ENCODE assay signal across 16 cellular contexts in the genomic region with DNA sequence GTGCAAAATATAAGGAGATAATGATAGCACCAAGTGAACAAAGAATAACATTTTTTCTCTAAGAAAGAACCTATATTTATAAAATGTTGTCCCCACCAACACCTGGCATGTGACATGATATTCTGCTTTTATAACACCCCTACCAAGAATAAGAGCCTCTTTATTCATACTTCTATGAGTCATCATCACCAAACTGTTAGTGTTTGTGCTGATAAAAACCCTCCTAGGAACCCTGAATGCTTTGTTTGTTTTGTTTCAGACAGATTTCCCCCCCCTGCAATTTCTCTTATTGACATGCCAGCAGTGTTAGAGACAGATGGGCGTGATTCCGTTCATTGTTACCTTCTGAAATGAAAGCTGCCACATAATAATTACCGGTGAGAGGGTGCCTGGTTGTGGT.
DNase-seq lines count a peak whose midpoint lies in the region; ATAC-seq lines count a peak whose summit lies in the region.
"Had no signal": no experiment of that assay in that cellular context is flagged by ENCODE, and none has a peak within 500 bp of the region (broad histone marks: within the 10 kb centered on the region; RNA-seq: fewer than 3 reads in every experiment).

No MANE protein-coding gene starts in this region.

- H3K27ac ChIP-seq in substantia nigra (ENCODE audit: low read depth, low read length, poor library complexity, severe bottlenecking) = peak overlapping the region; percentile 63
- H3K27ac ChIP-seq: esophagus squamous epithelium had no signal

- H3K9me3 Mint-ChIP-seq in activated naive CD8-positive, alpha-beta T cell treated with anti-CD3 and anti-CD28 coated beads, Interleukin-2, amount 50 U/mL, for 24 hours = peaks cover 3% of the 10 kb centered on the region
- H3K9me3 Mint-ChIP-seq: HFFc6 had no signal

- no peaks in the 10 kb centered on the region for H3K36me3 Mint-ChIP-seq in activated naive CD8-positive, alpha-beta T cell treated with anti-CD3 and anti-CD28 coated beads, Interleukin-2, amount 50 U/mL, for 24 hours (ENCODE audit: low read depth)
- H3K36me3 Mint-ChIP-seq: activated naive CD8-positive, alpha-beta T cell; CD4-positive, alpha-beta memory T cell; memory B cell; stimulated activated naive B cell treated with anti-CD40 and anti-IgM and Interleukin-4, amounts not matched to agents 10 μg/mL and 1 μg/mL and 100 μg/mL, for 72 hours had no signal

- H3K4me3 Mint-ChIP-seq in activated naive CD8-positive, alpha-beta T cell treated with anti-CD3 and anti-CD28 coated beads, Interleukin-2, amount 50 U/mL, for 24 hours = no peak overlapping the region
- H3K4me3 Mint-ChIP-seq: activated naive CD8-positive, alpha-beta T cell; CD4-positive, alpha-beta memory T cell; HFFc6; memory B cell; stimulated activated naive B cell treated with anti-CD40 and anti-IgM and Interleukin-4, amounts not matched to agents 10 μg/mL and 1 μg/mL and 100 μg/mL, for 72 hours had no signal

- H3K4me1 Mint-ChIP-seq in activated naive CD8-positive, alpha-beta T cell treated with anti-CD3 and anti-CD28 coated beads, Interleukin-2, amount 50 U/mL, for 24 hours = no peaks in the 10 kb centered on the region
- H3K4me1 Mint-ChIP-seq: CD4-positive, alpha-beta memory T cell; memory B cell; stimulated activated naive B cell treated with anti-CD40 and anti-IgM and Interleukin-4, amounts not matched to agents 10 μg/mL and 1 μg/mL and 100 μg/mL, for 72 hours had no signal

- ATAC-seq in GM21786 (IDR thresholded peaks at IDR 0.05; ENCODE audit: unreplicated experiment) = no peak
- ATAC-seq in activated naive CD8-positive, alpha-beta T cell treated with anti-CD3 and anti-CD28 coated beads, Interleukin-2, amount 50 U/mL, for 24 hours = no peak
- ATAC-seq: stimulated activated naive B cell treated with anti-CD40 and anti-IgM and Interleukin-4, amounts not matched to agents 10 μg/mL and 1 μg/mL and 100 μg/mL, for 72 hours had no signal

- H3K27ac Mint-ChIP-seq in activated naive CD8-positive, alpha-beta T cell treated with anti-CD3 and anti-CD28 coated beads, Interleukin-2, amount 50 U/mL, for 24 hours = no peak overlapping the region
- H3K27ac Mint-ChIP-seq: activated naive CD8-positive, alpha-beta T cell; CD4-positive, alpha-beta memory T cell; HFFc6; memory B cell; stimulated activated naive B cell treated with anti-CD40 and anti-IgM and Interleukin-4, amounts not matched to agents 10 μg/mL and 1 μg/mL and 100 μg/mL, for 72 hours had no signal

- DNase-seq in NCI-H82 (lab: John Stamatoyannopoulos, UW) = peak; percentile 68
- DNase-seq in NCI-H82 treated with DMSO at 0.1 percent for 48 hours (lab: John Stamatoyannopoulos, UW; ENCODE audit: unreplicated experiment) = no peak
- peak; percentile 51 for DNase-seq in astrocyte of the hippocampus (ENCODE audit: low read depth, low spot score)
- peak in 23 of 42 donors; percentile 4 to 77 (median 32) for DNase-seq in head of caudate nucleus
- DNase-seq in substantia nigra (lab: John Stamatoyannopoulos, UW) = peak in 8 of 49 donors; percentile 3 to 33 (median 24)
- DNase-seq in activated naive CD8-positive, alpha-beta T cell treated with anti-CD3 and anti-CD28 coated beads, Interleukin-2, amount 50 U/mL, for 24 hours = no peak
- DNase-seq in ACHN = no peak
- DNase-seq: 8988T; CD4-positive, alpha-beta memory T cell; esophagus squamous epithelium; HFFc6; stimulated activated naive B cell treated with anti-CD40 and anti-IgM and Interleukin-4, amounts not matched to agents 10 μg/mL and 1 μg/mL and 100 μg/mL, for 72 hours; T-helper 1 cell had no signal

- intact Hi-C loops in head of caudate nucleus (cut with DNase I) = no loop called here

- in situ Hi-C loops in ACHN (cut with HindIII; ENCODE audit: low pct_ligation_motif_present, low pct_unique_long_range_greater_than_20kb, low sequenced_read_pairs) = no loop called here

- no peaks in the 10 kb centered on the region for H3K27me3 Mint-ChIP-seq in activated naive CD8-positive, alpha-beta T cell treated with anti-CD3 and anti-CD28 coated beads, Interleukin-2, amount 50 U/mL, for 24 hours
- H3K27me3 Mint-ChIP-seq: activated naive CD8-positive, alpha-beta T cell; CD4-positive, alpha-beta memory T cell; memory B cell; stimulated activated naive B cell treated with anti-CD40 and anti-IgM and Interleukin-4, amounts not matched to agents 10 μg/mL and 1 μg/mL and 100 μg/mL, for 72 hours had no signal

Comparison
In these comparisons a context has a peak if more than half of its experiments do, and no peak if none do; other contexts are left out.
1. DNase-seq: peak in NCI-H82 (single experiment), astrocyte of the hippocampus (single experiment) and head of caudate nucleus (23 of 42); none in NCI-H82 treated with DMSO at 0.1 percent for 48 hours (single experiment), activated naive CD8-positive, alpha-beta T cell treated with anti-CD3 and anti-CD28 coated beads, Interleukin-2, amount 50 U/mL, for 24 hours (single experiment) and ACHN (single experiment).